16 cellular contexts compared by ENCODE assay signal in genomic region chr1:219526074-219526473, GRCh38.
DNase-seq lines count a peak whose midpoint lies in the region; ATAC-seq lines count a peak whose summit lies in the region.
"Had no signal": no experiment of that assay in that cellular context is flagged by ENCODE, and none has a peak within 500 bp of the region (broad histone marks: within the 10 kb centered on the region; RNA-seq: fewer than 3 reads in every experiment).

No MANE protein-coding gene starts in this region.

- peak overlapping the region; percentile 17 for H3K27ac Mint-ChIP-seq in stimulated activated naive B cell treated with anti-CD40 and anti-IgM and Interleukin-4, amounts not matched to agents 10 μg/mL and 1 μg/mL and 100 μg/mL, for 72 hours
- H3K27ac Mint-ChIP-seq: CD14-positive monocyte; CD4-positive, alpha-beta memory T cell; CD4-positive, CD25-positive, alpha-beta regulatory T cell; CD8-positive, alpha-beta memory T cell had no signal

- no peaks in the 10 kb centered on the region for H3K36me3 Mint-ChIP-seq in stimulated activated naive B cell treated with anti-CD40 and anti-IgM and Interleukin-4, amounts not matched to agents 10 μg/mL and 1 μg/mL and 100 μg/mL, for 72 hours
- H3K36me3 Mint-ChIP-seq: CD14-positive monocyte; CD4-positive, alpha-beta memory T cell; CD4-positive, CD25-positive, alpha-beta regulatory T cell; CD8-positive, alpha-beta memory T cell had no signal

- H3K27me3 Mint-ChIP-seq in stimulated activated naive B cell treated with anti-CD40 and anti-IgM and Interleukin-4, amounts not matched to agents 10 μg/mL and 1 μg/mL and 100 μg/mL, for 72 hours, result no peaks in the 10 kb centered on the region
- H3K27me3 Mint-ChIP-seq: CD4-positive, CD25-positive, alpha-beta regulatory T cell; CD8-positive, alpha-beta memory T cell had no signal

- peak; percentile 46 for ATAC-seq in GM19351 (IDR thresholded peaks at IDR 0.05; ENCODE audit: unreplicated experiment)
- peak; percentile 47 for ATAC-seq in HG02623 (IDR thresholded peaks at IDR 0.05; ENCODE audit: unreplicated experiment)
- ATAC-seq in stimulated activated naive B cell treated with anti-CD40 and anti-IgM and Interleukin-4, amounts not matched to agents 10 μg/mL and 1 μg/mL and 100 μg/mL, for 72 hours (replicated peaks), result peak; percentile 84 to 90

- no peaks in the 10 kb centered on the region for H3K9me3 Mint-ChIP-seq in stimulated activated naive B cell treated with anti-CD40 and anti-IgM and Interleukin-4, amounts not matched to agents 10 μg/mL and 1 μg/mL and 100 μg/mL, for 72 hours

- no peak for DNase-seq in stimulated activated naive B cell treated with anti-CD40 and anti-IgM and Interleukin-4, amounts not matched to agents 10 μg/mL and 1 μg/mL and 100 μg/mL, for 72 hours
- DNase-seq in 8988T (no peak), COLO668 (lab: John Stamatoyannopoulos, UW; ENCODE audit: unreplicated experiment) (no peak)
- DNase-seq: ACHN; BE2C; C1 segment of cervical spinal cord; Caco-2; Calu3; CD4-positive, alpha-beta memory T cell; CD4-positive, CD25-positive, alpha-beta regulatory T cell; CD8-positive, alpha-beta memory T cell; DMS79 treated with DMSO at 0.1 percent for 48 hours; GF-D8 had no signal

- no peak overlapping the region for H3K4me3 Mint-ChIP-seq in stimulated activated naive B cell treated with anti-CD40 and anti-IgM and Interleukin-4, amounts not matched to agents 10 μg/mL and 1 μg/mL and 100 μg/mL, for 72 hours
- H3K4me3 Mint-ChIP-seq: CD14-positive monocyte; CD4-positive, alpha-beta memory T cell; CD4-positive, CD25-positive, alpha-beta regulatory T cell; CD8-positive, alpha-beta memory T cell had no signal

- no peaks in the 10 kb centered on the region for H3K4me1 Mint-ChIP-seq in stimulated activated naive B cell treated with anti-CD40 and anti-IgM and Interleukin-4, amounts not matched to agents 10 μg/mL and 1 μg/mL and 100 μg/mL, for 72 hours
- H3K4me1 Mint-ChIP-seq: CD4-positive, alpha-beta memory T cell; CD4-positive, CD25-positive, alpha-beta regulatory T cell; CD8-positive, alpha-beta memory T cell had no signal
